14 cellular contexts compared by ENCODE assay signal in the genomic region with DNA sequence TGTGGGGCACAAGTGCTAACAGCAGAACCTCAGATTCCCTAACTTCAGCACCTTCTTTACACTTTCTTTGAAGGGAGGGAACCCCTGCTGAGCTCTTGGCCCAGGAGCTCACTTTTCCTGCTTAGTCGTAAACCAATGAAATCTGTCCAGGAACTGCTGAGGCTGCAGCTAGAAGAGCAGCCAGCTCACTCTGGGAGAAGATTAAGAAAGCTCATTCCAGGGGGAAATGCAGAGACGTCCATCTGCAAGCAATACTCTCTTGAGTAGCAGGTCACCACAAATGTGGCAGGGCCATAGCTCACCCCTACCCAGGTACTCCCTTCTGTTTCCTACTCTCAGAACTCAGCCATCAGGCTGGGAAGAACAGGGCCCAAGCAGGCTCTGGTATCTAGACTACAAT.
DNase-seq lines count a peak whose midpoint lies in the region; ATAC-seq, FAIRE-seq and TF ChIP-seq lines count a peak whose summit lies in the region.
"Had no signal": no experiment of that assay in that cellular context is flagged by ENCODE, and none has a peak within 500 bp of the region (broad histone marks: within the 10 kb centered on the region; RNA-seq: fewer than 3 reads in every experiment).

No MANE protein-coding gene starts in this region.

- DNase-seq in EL (peak; percentile 13), HT1080 (ENCODE audit: low read depth) (peak; percentile 61), astrocyte (ENCODE audit: low read depth) (no peak), NOMO-1 (lab: John Stamatoyannopoulos, UW; ENCODE audit: unreplicated experiment in 2 of 2) (no peak), tibial artery (no peak), HuH-7.5 (ENCODE audit: low spot score) (no peak)
- DNase-seq: activated naive CD4-positive, alpha-beta T cell treated with Interleukin-2 at 50 U/mL for 16 hours; NCI-H1092 treated with DMSO at 0.1 percent for 48 hours; stomach; T-helper 17 cell had no signal

- intact Hi-C loops in tibial artery (cut with DNase I; ENCODE audit: low total_unique reads) = no loop called here

- H3K36me3 Mint-ChIP-seq in astrocyte (ENCODE audit: low read depth, unreplicated experiment) = peaks cover 4% of the 10 kb centered on the region

- H3K4me3 ChIP-seq in astrocyte (ENCODE audit: insufficient read depth, low read depth, low read length) (no peak overlapping the region), tibial artery (no peak overlapping the region)
- H3K4me3 ChIP-seq: heart left ventricle, stomach had no signal

- H3K36me3 ChIP-seq in astrocyte (ENCODE audit: insufficient read depth, low read length) = no peaks in the 10 kb centered on the region
- H3K36me3 ChIP-seq in tibial artery = no peaks in the 10 kb centered on the region
- H3K36me3 ChIP-seq: heart left ventricle, stomach had no signal

- no peaks in the 10 kb centered on the region for H3K9me3 Mint-ChIP-seq in astrocyte (ENCODE audit: unreplicated experiment)

- FAIRE-seq in astrocyte (lab: Jason Lieb, UNC) = no peak
- FAIRE-seq: GM19239 had no signal

- H3K27ac ChIP-seq in astrocyte (ENCODE audit: low read depth, low read length) (no peak overlapping the region), layer of hippocampus (ENCODE audit: low read depth, low read length) (peak overlapping the region; percentile 0), tibial artery (no peak overlapping the region)
- H3K27ac ChIP-seq: stomach had no signal

- TF ChIP-seq CTCF in astrocyte (IDR thresholded peaks at IDR 0.05; ENCODE audit: insufficient read depth, low read depth, low read length) (no peak), tibial artery (IDR thresholded peaks at IDR 0.05) (no peak)

- no peaks in the 10 kb centered on the region for H3K27me3 ChIP-seq in astrocyte (ENCODE audit: insufficient read depth, low read length)
- H3K27me3 ChIP-seq in layer of hippocampus (ENCODE audit: control insufficient read depth, insufficient read depth, low read length) = no peaks in the 10 kb centered on the region
- H3K27me3 ChIP-seq in tibial artery = no peaks in the 10 kb centered on the region

- no peak overlapping the region for H3K9ac ChIP-seq in astrocyte (ENCODE audit: low read length)

- no peak overlapping the region for H2AFZ ChIP-seq in astrocyte (ENCODE audit: low read depth, low read length)

- ATAC-seq in HG03457 (IDR thresholded peaks at IDR 0.05; ENCODE audit: unreplicated experiment) = no peak
- ATAC-seq: T-helper 17 cell had no signal

- H4K20me1 ChIP-seq in astrocyte (ENCODE audit: insufficient read depth, low read length) = peaks cover 66% of the 10 kb centered on the region

- no peak overlapping the region for H3K27ac Mint-ChIP-seq in astrocyte (ENCODE audit: unreplicated experiment)
- H3K27ac Mint-ChIP-seq: T-helper 17 cell had no signal

- H3K4me2 ChIP-seq in astrocyte (ENCODE audit: low read length) = no peak overlapping the region

- no peaks in the 10 kb centered on the region for H3K27me3 Mint-ChIP-seq in astrocyte (ENCODE audit: low read depth, unreplicated experiment)

- peak overlapping the region; percentile 6 for H3K4me3 Mint-ChIP-seq in astrocyte (ENCODE audit: unreplicated experiment)
- H3K4me3 Mint-ChIP-seq: T-helper 17 cell had no signal

- H3K9me3 ChIP-seq in astrocyte (ENCODE audit: insufficient read depth, low read depth, low read length) (no peaks in the 10 kb centered on the region), tibial artery (no peaks in the 10 kb centered on the region)
- H3K9me3 ChIP-seq: heart left ventricle, stomach had no signal

- H3K4me1 Mint-ChIP-seq in astrocyte (ENCODE audit: low read depth, unreplicated experiment) = peaks cover 64% of the 10 kb centered on the region
- H3K4me1 Mint-ChIP-seq: T-helper 17 cell had no signal

- peaks cover 46% of the 10 kb centered on the region for H3K79me2 ChIP-seq in astrocyte (ENCODE audit: insufficient read depth, low read length)

- H3K4me1 ChIP-seq in astrocyte (ENCODE audit: insufficient read depth, low read length) (peaks cover 15% of the 10 kb centered on the region), tibial artery (no peaks in the 10 kb centered on the region)
- H3K4me1 ChIP-seq: stomach had no signal

Comparison
In these comparisons a context has a peak if more than half of its experiments do, and no peak if none do; other contexts are left out.
1. DNase-seq: peak in EL (single experiment) and HT1080 (single experiment); none in astrocyte (single experiment), NOMO-1 (0 of 2), tibial artery (0 of 2) and HuH-7.5 (single experiment).